Comparison of ENCODE assay signal across 16 cellular contexts in genomic region chr6:84500726-84501125, GRCh38.
DNase-seq lines count a peak whose midpoint lies in the region; ATAC-seq and TF ChIP-seq lines count a peak whose summit lies in the region.
"Had no signal": no experiment of that assay in that cellular context is flagged by ENCODE, and none has a peak within 500 bp of the region (broad histone marks: within the 10 kb centered on the region; RNA-seq: fewer than 3 reads in every experiment).

No MANE protein-coding gene starts in this region.

- ATAC-seq in GM18498 (IDR thresholded peaks at IDR 0.05; ENCODE audit: unreplicated experiment) = no peak
- ATAC-seq in activated CD4-positive, CD25-positive, alpha-beta regulatory T cell treated with anti-CD3 and anti-CD28 coated beads, Interleukin-2, amount 50 U/mL, for 24 hours = no peak
- ATAC-seq: CD8-positive, alpha-beta T cell had no signal

- no peak for TF ChIP-seq CTCF in Calu3 (IDR thresholded peaks at IDR 0.05; ENCODE audit: unreplicated experiment)
- TF ChIP-seq CTCF in chondrocyte (IDR thresholded peaks at IDR 0.05) = no peak
- no peak for TF ChIP-seq CTCF in fibroblast of the aortic adventitia (IDR thresholded peaks at IDR 0.05; ENCODE audit: insufficient read depth, low read length)

- intact Hi-C loops in Calu3 (cut with micrococcal nuclease; ENCODE audit: unreplicated experiment) = no loop called here

- H3K4me3 Mint-ChIP-seq in Calu3 (ENCODE audit: low read depth, unreplicated experiment) = no peak overlapping the region
- H3K4me3 Mint-ChIP-seq in chondrocyte (ENCODE audit: unreplicated experiment) = no peak overlapping the region
- H3K4me3 Mint-ChIP-seq: B cell; CD4-positive, CD25-positive, alpha-beta regulatory T cell; CD8-positive, alpha-beta T cell had no signal

- BruUV-seq in Calu3 (replicated peaks; lab: Mats Ljungman, UMichigan) = no TSS peak

- CTCF ChIA-PET in Calu3 (lab: Charles Lee) = interaction anchor here (1.2 kb wide), 2 partner anchors 16 to 34 kb away, joined by 3 to 5 read pairs; no protein-coding TSS in a partner anchor

- H3K9me3 Mint-ChIP-seq in Calu3 (ENCODE audit: low read depth, unreplicated experiment) = peaks cover 6% of the 10 kb centered on the region
- H3K9me3 Mint-ChIP-seq in chondrocyte (ENCODE audit: low read depth) = peaks cover 19% of the 10 kb centered on the region

- H3K36me3 Mint-ChIP-seq in Calu3 (ENCODE audit: insufficient read depth, unreplicated experiment) (no peaks in the 10 kb centered on the region), chondrocyte (ENCODE audit: low read depth) (peaks cover 5% of the 10 kb centered on the region)
- H3K36me3 Mint-ChIP-seq: CD4-positive, CD25-positive, alpha-beta regulatory T cell; CD8-positive, alpha-beta T cell had no signal

- H3K27ac Mint-ChIP-seq in Calu3 (ENCODE audit: unreplicated experiment) (peak overlapping the region; percentile 53), chondrocyte (ENCODE audit: unreplicated experiment) (peak overlapping the region; percentile 83)
- H3K27ac Mint-ChIP-seq: B cell; CD8-positive, alpha-beta T cell had no signal

- no peak for DNase-seq in Calu3
- DNase-seq in chondrocyte (ENCODE audit: low spot score) = no peak
- DNase-seq in fibroblast of the aortic adventitia (ENCODE audit: low read depth) = peak; percentile 38
- DNase-seq in effector CD8-positive, alpha-beta T cell (lab: John Stamatoyannopoulos, UW) = no peak
- DNase-seq: Caco-2; CD4-positive, CD25-positive, alpha-beta regulatory T cell; CD8-positive, alpha-beta T cell; DMS 273 treated with DMSO at 0.1 percent for 48 hours; DND-41; GM23248; H7; HCEC 1CT had no signal

- H3K4me1 Mint-ChIP-seq in Calu3 (ENCODE audit: low read depth, unreplicated experiment) (peaks cover 14% of the 10 kb centered on the region), chondrocyte (ENCODE audit: low read depth) (peaks cover 10% of the 10 kb centered on the region)
- H3K4me1 Mint-ChIP-seq: B cell; CD4-positive, CD25-positive, alpha-beta regulatory T cell had no signal

- no peak overlapping the region for H3K4me3 ChIP-seq in fibroblast of the aortic adventitia (ENCODE audit: low read depth, low read length)
- H3K4me3 ChIP-seq: BLaER1, GM23248 had no signal

- H3K27me3 Mint-ChIP-seq in Calu3 (ENCODE audit: unreplicated experiment) (no peaks in the 10 kb centered on the region), chondrocyte (ENCODE audit: low read depth) (no peaks in the 10 kb centered on the region)
- H3K27me3 Mint-ChIP-seq: B cell; CD4-positive, CD25-positive, alpha-beta regulatory T cell had no signal
